In the genomic region with DNA sequence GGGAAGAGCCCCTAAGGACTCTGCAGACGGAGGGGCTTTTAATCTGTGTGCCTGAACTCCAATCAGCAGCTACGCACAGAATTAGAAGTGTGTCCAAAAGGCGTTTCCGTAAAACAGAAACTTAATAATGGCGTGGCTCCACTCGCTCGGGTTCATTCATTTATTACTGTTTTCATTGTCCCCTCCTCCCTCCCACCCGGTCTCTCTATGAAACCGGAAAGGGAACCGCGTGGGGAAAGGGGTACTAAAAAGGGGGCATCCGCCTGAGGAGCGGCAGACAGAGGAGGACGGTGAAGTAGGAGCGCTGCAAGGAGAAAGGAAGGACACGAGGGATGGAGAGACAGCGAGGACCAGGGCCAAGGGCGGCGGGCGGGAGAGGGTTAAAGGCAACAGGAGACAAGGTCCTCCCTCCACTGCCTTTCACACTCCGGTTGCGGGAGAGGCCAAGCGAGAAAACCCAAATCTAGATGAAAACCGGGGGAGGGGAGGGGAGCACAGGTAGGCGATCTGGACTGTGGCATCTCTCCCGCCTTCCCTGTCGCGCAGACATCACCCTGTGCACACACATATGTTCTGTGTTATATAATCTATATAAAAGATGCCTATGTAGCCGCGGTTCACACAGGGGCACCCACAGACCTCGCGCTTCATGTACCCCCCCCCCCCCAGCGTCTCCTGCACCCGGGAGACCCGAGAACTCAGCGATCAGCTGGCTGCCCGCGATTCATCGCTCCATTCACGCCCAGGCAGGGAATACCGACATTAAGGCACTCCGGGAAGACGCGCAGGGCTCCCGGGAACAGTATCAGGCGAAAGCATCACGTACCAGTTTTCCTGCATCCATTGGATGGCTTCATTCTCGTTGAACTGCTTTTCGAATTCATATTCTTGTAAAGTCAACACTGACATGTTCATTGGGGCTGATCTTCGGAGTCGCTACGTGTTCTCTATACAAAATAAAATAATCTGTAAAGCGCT, we compare ENCODE assay signal across 8 cellular contexts. TPM values are rescaled to one million over a fixed set of nuclear protein-coding genes. Genes with fewer than 3 reads are reported as not detected.
A peak's percentile ranks its signal among the peaks of the same experiment; 100 is the strongest.
DNase-seq lines count a peak whose midpoint lies in the region; ATAC-seq and TF ChIP-seq lines count a peak whose summit lies in the region.

No MANE protein-coding gene starts in this region.

- TF ChIP-seq CTCF in mesothelial cell of epicardium (IDR thresholded peaks at IDR 0.05; ENCODE audit: unreplicated experiment): no peak

- H3K9me3 Mint-ChIP-seq in mesothelial cell of epicardium: no peaks in the 10 kb centered on the region

- H3K4me3 Mint-ChIP-seq in mesothelial cell of epicardium: peak overlapping the region; percentile 85

- peaks cover 53% of the 10 kb centered on the region for H3K4me1 Mint-ChIP-seq in mesothelial cell of epicardium

- peak; percentile 3 for ATAC-seq in HG02870 (IDR thresholded peaks at IDR 0.05; ENCODE audit: unreplicated experiment)
- no peak for ATAC-seq in HG02981 (IDR thresholded peaks at IDR 0.05; ENCODE audit: unreplicated experiment)

- H3K4me3 ChIP-seq in GM08714 (ENCODE audit: low read length) (peak overlapping the region; percentile 66), endocrine pancreas (ENCODE audit: control insufficient read depth, insufficient read depth, low read length) (peak overlapping the region; percentile 84)

- H3K27ac Mint-ChIP-seq in mesothelial cell of epicardium: peak overlapping the region; percentile 90

- H3K36me3 Mint-ChIP-seq in mesothelial cell of epicardium: no peaks in the 10 kb centered on the region

- H3K9ac ChIP-seq in endocrine pancreas (ENCODE audit: control insufficient read depth, insufficient read depth, low read length): peak overlapping the region; percentile 75

- no peaks in the 10 kb centered on the region for H3K27me3 ChIP-seq in endocrine pancreas (ENCODE audit: control insufficient read depth, insufficient read depth, low read length)

- H3K4me1 ChIP-seq in endocrine pancreas (ENCODE audit: control insufficient read depth, insufficient read depth, low read length): no peaks in the 10 kb centered on the region

- no peaks in the 10 kb centered on the region for H3K27me3 Mint-ChIP-seq in mesothelial cell of epicardium (ENCODE audit: low read depth)

- no peaks in the 10 kb centered on the region for H3K9me3 ChIP-seq in endocrine pancreas (ENCODE audit: control insufficient read depth, low read length)

- H3K36me3 ChIP-seq in endocrine pancreas (ENCODE audit: control insufficient read depth, insufficient read depth, low read length): no peaks in the 10 kb centered on the region

- peak; percentile 66 for DNase-seq in NCI-H82 (lab: John Stamatoyannopoulos, UW)
- peak; percentile 37 for DNase-seq in activated CD8-positive, alpha-beta memory T cell treated with anti-CD3 and anti-CD28 coated beads, Interleukin-2, amount 50 U/mL, for 4 hours
- peak; percentile 22 to 50 for DNase-seq in mesothelial cell of epicardium (ENCODE audit: low spot score in 2 of 2, unreplicated experiment in 2 of 2)
- peak; percentile 14 to 15 for DNase-seq in stimulated activated CD8-positive, alpha-beta memory T cell treated with anti-CD3 and anti-CD28 coated beads, Interleukin-4, amount 100 ng/mL, for 4 hours (ENCODE audit: low read depth in 2 of 2, low spot score in 1 of 2)

RNA-seq across cellular contexts. Expression of a gene that starts 0.7 kb away (rescaled TPM):
- 24.4 to 27.6 TPM (median 24.5 TPM) in 3 replicates for total RNA-seq in mesothelial cell of epicardium

Comparison
In these comparisons a context has a peak if more than half of its experiments do, and no peak if none do; other contexts are left out.
1. DNase-seq: peak in every context shown above with its lines; median percentile 66 in NCI-H82; 37 in activated CD8-positive, alpha-beta memory T cell treated with anti-CD3 and anti-CD28 coated beads, Interleukin-2, amount 50 U/mL, for 4 hours; 36 in mesothelial cell of epicardium; 14 in stimulated activated CD8-positive, alpha-beta memory T cell treated with anti-CD3 and anti-CD28 coated beads, Interleukin-4, amount 100 ng/mL, for 4 hours.